1 cellular context compared by ENCODE assay signal in genomic region chr5:173809014-173809413, GRCh38.
TF ChIP-seq lines count a peak whose summit lies in the region.

No MANE protein-coding gene starts in this region.

TF ChIP-seq in SK-N-SH, 30 proteins besides CTCF, POLR2A, EP300 and RAD21 (continued from another document):
- no peak for TF ChIP-seq ZBTB33 (IDR thresholded peaks at IDR 0.05; ENCODE audit: borderline replicate concordance, low read depth)
